In genomic region chr3:17584066-17584465, GRCh38 we compare ENCODE assay signal across 27 cellular contexts.
"Had no signal": no experiment of that assay in that cellular context is flagged by ENCODE, and none has a peak within 500 bp of the region (broad histone marks: within the 10 kb centered on the region; RNA-seq: fewer than 3 reads in every experiment).

No MANE protein-coding gene starts in this region.

- H3K27ac ChIP-seq: pancreas, prostate gland, skin epidermis, spleen, suprapubic skin, testis, tibial artery, transverse colon, upper lobe of left lung had no signal

- H2AFZ ChIP-seq: neural progenitor cell had no signal

- H3K4me2 ChIP-seq: neural progenitor cell, smooth muscle cell had no signal

- H3K9me3 ChIP-seq: pancreas, prostate gland, suprapubic skin, testis, tibial artery, transverse colon, upper lobe of left lung had no signal

- H3K9ac ChIP-seq: neural progenitor cell had no signal

- H3K36me3 ChIP-seq: neural progenitor cell, pancreas, prostate gland, suprapubic skin, tibial artery, transverse colon, upper lobe of left lung had no signal

- H3K4me1 ChIP-seq: prostate gland, suprapubic skin, testis had no signal

- ATAC-seq: naive thymus-derived CD8-positive, alpha-beta T cell; natural killer cell treated with Interleukin-12 subunit alpha and Interleukin-12 subunit beta and Interleukin-15 and Interleukin-18, amount 100 ng/mL, for 72 hours; pancreas; right cardiac atrium; sciatic nerve; stimulated activated memory B cell treated with anti-CD40 and anti-IgM and Interleukin-4, amounts not matched to agents 10 μg/mL and 1 μg/mL and 100 μg/mL, for 72 hours; stimulated activated naive CD8-positive, alpha-beta T cell treated with anti-CD3 and anti-CD28 coated beads, Interleukin-15, amount 100 ng/mL, for 72 hours; stimulated activated naive CD8-positive, alpha-beta T cell treated with anti-CD3 and anti-CD28 coated beads, Interleukin-15, Interleukin-2, amounts not matched to agents 100 U/mL and 50 U/mL, for 24 hours had no signal

- DNase-seq: naive B cell; naive thymus-derived CD8-positive, alpha-beta T cell; nephron progenitor cell; pancreas; right cardiac atrium; spleen; stimulated activated CD4-positive, alpha-beta T cell treated with anti-CD3 and anti-CD28 coated beads, Interleukin-12 subunit alpha, Interleukin-12 subunit beta, amount 100 ng/mL, for 4 hours; stimulated activated CD4-positive, alpha-beta T cell treated with anti-CD3 and anti-CD28 coated beads, Interleukin-1b, Interleukin-23, amount 100 ng/mL, for 48 hours; stimulated activated CD4-positive, alpha-beta T cell treated with anti-CD3 and anti-CD28 coated beads, Interleukin-4, amount 100 ng/mL, for 1 hour; stimulated activated CD4-positive, alpha-beta T cell treated with anti-CD3 and anti-CD28 coated beads, Interleukin-4, amount 100 ng/mL, for 4 hours; stimulated activated CD8-positive, alpha-beta memory T cell treated with anti-CD3 and anti-CD28 coated beads, Interleukin-4, amount 100 ng/mL, for 48 hours; stimulated activated naive CD4-positive, alpha-beta T cell; stimulated activated naive CD8-positive, alpha-beta T cell treated with anti-CD3 and anti-CD28 coated beads, Interleukin-15, amount 100 ng/mL, for 72 hours; stimulated activated naive CD8-positive, alpha-beta T cell treated with anti-CD3 and anti-CD28 coated beads, Interleukin-15, Interleukin-2, amounts not matched to agents 100 U/mL and 50 U/mL, for 24 hours; substantia nigra; testis; tibial artery; transverse colon; upper lobe of left lung had no signal

- H3K4me3 ChIP-seq: neural progenitor cell, pancreas, prostate gland, skin epidermis, smooth muscle cell, spleen, suprapubic skin, testis, tibial artery, transverse colon, upper lobe of left lung had no signal

- H3K27me3 ChIP-seq: neural progenitor cell, pancreas, spleen, suprapubic skin, testis, tibial artery, transverse colon, upper lobe of left lung had no signal
